Comparison of ENCODE assay signal across 8 cellular contexts in the genomic region with DNA sequence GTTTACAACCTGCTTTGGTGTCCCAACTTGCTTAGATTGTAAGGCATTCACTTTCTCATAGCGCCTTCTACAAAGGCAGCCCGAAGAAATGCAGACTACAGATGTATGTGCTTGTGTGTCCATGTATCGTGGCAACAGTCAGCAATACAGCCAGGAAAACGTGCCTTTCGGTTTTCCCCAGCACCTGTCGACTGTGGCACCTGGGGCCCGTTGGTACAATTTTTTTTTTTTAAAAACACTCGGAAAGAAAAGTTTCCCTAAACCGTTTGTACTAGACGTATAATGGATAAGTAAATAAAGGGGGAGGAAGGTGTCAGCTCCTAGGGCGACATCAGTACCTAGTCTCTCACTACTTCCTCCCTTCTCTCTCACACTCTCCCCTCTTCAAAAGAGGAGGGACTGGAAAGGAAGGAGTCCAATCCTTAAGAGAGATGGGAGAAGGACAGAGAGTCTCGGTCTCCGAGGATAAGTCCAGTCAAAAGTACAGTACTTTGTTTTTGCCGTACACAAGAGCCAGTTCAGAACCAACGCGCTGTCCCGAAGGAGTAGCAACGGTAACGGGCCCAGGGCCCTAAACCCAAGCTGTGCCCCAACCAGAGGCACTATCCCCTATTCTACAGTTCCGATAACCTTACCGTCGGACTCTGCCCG. TPM values are rescaled to one million over a fixed set of nuclear protein-coding genes. Genes with fewer than 3 reads are reported as not detected.
DNase-seq lines count a peak whose midpoint lies in the region; ATAC-seq and TF ChIP-seq lines count a peak whose summit lies in the region.

No MANE protein-coding gene starts in this region.

- intact Hi-C loops in CD14-positive monocyte (cut with micrococcal nuclease) = loop anchor here (2.0 to 10.0 kb wide), 5 partner anchors 98 to 892 kb away; partner anchors contain the start of genes CFAP36 (in 2 of the 2), CCDC88A (in 1 of the 2), CLHC1 (in 1 of the 2) and EML6 (in 1 of the 2)

- no peaks in the 10 kb centered on the region for H3K27me3 ChIP-seq in HUES6 (ENCODE audit: control insufficient read depth, insufficient read depth, low read length)
- H3K27me3 ChIP-seq in iPS-15b (ENCODE audit: control insufficient read depth, insufficient read depth, low read length) = no peaks in the 10 kb centered on the region
- no peaks in the 10 kb centered on the region for H3K27me3 ChIP-seq in smooth muscle cell (ENCODE audit: low read depth)

- H3K9ac ChIP-seq in HUES6 (ENCODE audit: low read length) = peak overlapping the region; percentile 96
- H3K9ac ChIP-seq in iPS-15b (ENCODE audit: low read depth, low read length) = peak overlapping the region; percentile 92
- peak overlapping the region; percentile 98 for H3K9ac ChIP-seq in smooth muscle cell (ENCODE audit: low read depth)

- peaks cover 32 to 48% of the 10 kb centered on the region in 2 donors for H3K36me3 Mint-ChIP-seq in CD14-positive monocyte

- peaks cover 34% of the 10 kb centered on the region for H3K36me3 ChIP-seq in HUES6 (ENCODE audit: control insufficient read depth, insufficient read depth, low read length)
- H3K36me3 ChIP-seq in iPS-15b (ENCODE audit: control insufficient read depth, insufficient read depth, low read length) = peaks cover 3% of the 10 kb centered on the region
- peaks cover 3% of the 10 kb centered on the region for H3K36me3 ChIP-seq in smooth muscle cell (ENCODE audit: low read depth)

- H3K27ac Mint-ChIP-seq in CD14-positive monocyte = no peak overlapping the region

- peak; percentile 3 for ATAC-seq in GM21423 (IDR thresholded peaks at IDR 0.05; ENCODE audit: unreplicated experiment)

- DNase-seq in DMS79 (lab: John Stamatoyannopoulos, UW) = peak; percentile 65
- peak; percentile 45 for DNase-seq in RWPE1 (ENCODE audit: low spot score)
- peak; percentile 69 for DNase-seq in astrocyte of the hippocampus (ENCODE audit: low read depth, low spot score)
- DNase-seq in smooth muscle cell (lab: John Stamatoyannopoulos, UW; ENCODE audit: unreplicated experiment) = no peak
- no peak for DNase-seq in CD14-positive monocyte (ENCODE audit: low spot score)

- TF ChIP-seq CTCF in RWPE1 (conservative IDR thresholded peaks at IDR 0.05; ENCODE audit: low read depth) (no peak), smooth muscle cell (IDR thresholded peaks at IDR 0.05; ENCODE audit: borderline replicate concordance, insufficient read depth, poor library complexity, severe bottlenecking) (no peak), CD14-positive monocyte (IDR thresholded peaks at IDR 0.05) (no peak)

- H3K9me3 Mint-ChIP-seq in CD14-positive monocyte = no peaks in the 10 kb centered on the region

- H2AFZ ChIP-seq in smooth muscle cell (ENCODE audit: low read depth) = peak overlapping the region; percentile 69

- H3K27me3 Mint-ChIP-seq in CD14-positive monocyte (ENCODE audit: low read depth in 3 of 3) = no peaks in the 10 kb centered on the region

- H3K4me3 ChIP-seq in HUES6 (ENCODE audit: low read depth, low read length) (peak overlapping the region; percentile 96), iPS-15b (ENCODE audit: low read depth, low read length) (peak overlapping the region; percentile 93), smooth muscle cell (peak overlapping the region; percentile 90)

- H3K4me2 ChIP-seq in smooth muscle cell = peak overlapping the region; percentile 100

- H3K4me1 ChIP-seq in HUES6 (ENCODE audit: control insufficient read depth, insufficient read depth, low read length) = no peaks in the 10 kb centered on the region
- H3K4me1 ChIP-seq in iPS-15b (ENCODE audit: control insufficient read depth, insufficient read depth, low read length) = peaks cover 3% of the 10 kb centered on the region
- H3K4me1 ChIP-seq in smooth muscle cell (ENCODE audit: low read depth) = peaks cover 16% of the 10 kb centered on the region

- CTCF ChIA-PET in RWPE1 (lab: Yijun Ruan, JAX) = interaction anchor here (0.8 kb wide), 1 partner anchor 334 kb away, joined by 4 read pairs; no protein-coding TSS in a partner anchor

- H3K9me3 ChIP-seq in HUES6 (ENCODE audit: control insufficient read depth, insufficient read depth, low read depth, low read length) (no peaks in the 10 kb centered on the region), iPS-15b (ENCODE audit: control insufficient read depth, insufficient read depth, low read length) (no peaks in the 10 kb centered on the region), smooth muscle cell (replicated peaks; ENCODE audit: low read depth) (no peaks in the 10 kb centered on the region)

- POLR2A ChIA-PET in RWPE1 (lab: Yijun Ruan, JAX; ENCODE audit: low non-redundant PET) = no interaction called here

- peaks cover 56% of the 10 kb centered on the region for H4K20me1 ChIP-seq in smooth muscle cell (ENCODE audit: low read depth)

- peak overlapping the region; percentile 93 for H3K27ac ChIP-seq in HUES6 (ENCODE audit: low read depth, low read length)
- peak overlapping the region; percentile 90 for H3K27ac ChIP-seq in RWPE1
- H3K27ac ChIP-seq in smooth muscle cell (ENCODE audit: low read depth) = peak overlapping the region; percentile 93

- peaks cover 80% of the 10 kb centered on the region for H3K79me2 ChIP-seq in smooth muscle cell (ENCODE audit: low read depth)

- H3K4me1 Mint-ChIP-seq in CD14-positive monocyte = peaks cover 36% of the 10 kb centered on the region

- no peaks in the 10 kb centered on the region for H3F3A ChIP-seq in smooth muscle cell (ENCODE audit: low read depth)

- 1% methylated on average over 23 of the region's 23 CpGs for WGBS in smooth muscle cell (ENCODE audit: low lambda C conversion rate)

- no peak overlapping the region for H3K4me3 Mint-ChIP-seq in CD14-positive monocyte

RNA-seq across cellular contexts. Expression of gene PPP4R3B, which starts 0.8 kb away (rescaled TPM):
- 54.0 and 57.1 TPM in 2 replicates for total RNA-seq in smooth muscle cell
- polyA plus RNA-seq in smooth muscle cell (22.8 and 25.6 TPM in 2 replicates), CD14-positive monocyte (10 to 100 TPM; 30.2 to 41.1 TPM)

Comparison
In these comparisons a context has a peak if more than half of its experiments do, and no peak if none do; other contexts are left out.
1. DNase-seq: peak in DMS79 (single experiment), RWPE1 (single experiment) and astrocyte of the hippocampus (single experiment); none in smooth muscle cell (single experiment) and CD14-positive monocyte (single experiment).
2. Peak in every context shown above with its lines, with median percentiles within 50 percentile points of each other: H3K27ac ChIP-seq, H3K4me3 ChIP-seq and H3K9ac ChIP-seq.